1 cellular context compared by ENCODE assay signal in genomic region chr1:169200319-169200718, GRCh38.
TF ChIP-seq lines count a peak whose summit lies in the region.

No MANE protein-coding gene starts in this region.

TF ChIP-seq in IMR-90, 13 proteins besides CTCF, POLR2A, EP300 and RAD21 (continued from another document):
- TF ChIP-seq MAFK (IDR thresholded peaks at IDR 0.05; ENCODE audit: low read depth, low read length) (no peak), BHLHE40 (IDR thresholded peaks at IDR 0.05; ENCODE audit: low read depth, low read length) (no peak), MXI1 (IDR thresholded peaks at IDR 0.05; ENCODE audit: borderline replicate concordance, low read depth, low read length) (no peak), MAZ (IDR thresholded peaks at IDR 0.05; ENCODE audit: borderline replicate concordance, low read depth, low read length) (no peak), CHD1 (IDR thresholded peaks at IDR 0.05; ENCODE audit: low read depth, low read length) (no peak)
- TF ChIP-seq, protein P1, sequence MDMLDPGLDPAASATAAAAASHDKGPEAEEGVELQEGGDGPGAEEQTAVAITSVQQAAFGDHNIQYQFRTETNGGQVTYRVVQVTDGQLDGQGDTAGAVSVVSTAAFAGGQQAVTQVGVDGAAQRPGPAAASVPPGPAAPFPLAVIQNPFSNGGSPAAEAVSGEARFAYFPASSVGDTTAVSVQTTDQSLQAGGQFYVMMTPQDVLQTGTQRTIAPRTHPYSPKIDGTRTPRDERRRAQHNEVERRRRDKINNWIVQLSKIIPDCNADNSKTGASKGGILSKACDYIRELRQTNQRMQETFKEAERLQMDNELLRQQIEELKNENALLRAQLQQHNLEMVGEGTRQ (IDR thresholded peaks at IDR 0.05; ENCODE audit: low read depth, low read length): no peak
